Comparison of ENCODE assay signal across 10 cellular contexts in genomic region chr17:76447931-76448652, GRCh38. TPM values are rescaled to one million over a fixed set of nuclear protein-coding genes. Genes with fewer than 3 reads are reported as not detected.
DNase-seq lines count a peak whose midpoint lies in the region; ATAC-seq and TF ChIP-seq lines count a peak whose summit lies in the region.
"Had no signal": no experiment of that assay in that cellular context is flagged by ENCODE, and none has a peak within 500 bp of the region (broad histone marks: within the 10 kb centered on the region; RNA-seq: fewer than 3 reads in every experiment).

No MANE protein-coding gene starts in this region.

- CTCF ChIA-PET in mammary epithelial cell (lab: Charles Lee; ENCODE audit: low non-redundant PET): no interaction called here

- TF ChIP-seq RAD21 in neural cell (conservative IDR thresholded peaks at IDR 0.05): no peak

- no peaks in the 10 kb centered on the region for H3K9me3 ChIP-seq in mammary epithelial cell (replicated peaks; ENCODE audit: insufficient read depth, low read length)
- H3K9me3 ChIP-seq in neural cell (ENCODE audit: low read length): no peaks in the 10 kb centered on the region

- no TSS peak for BruUV-seq in mammary epithelial cell (replicated peaks; lab: Mats Ljungman, UMichigan)

- no peak for DNase-seq in activated CD4-positive, CD25-positive, alpha-beta regulatory T cell (lab: John Stamatoyannopoulos, UW)
- DNase-seq in GM23338 (ENCODE audit: low spot score) (no peak), mammary epithelial cell (peak; percentile 42), HK-2 (ENCODE audit: unreplicated experiment) (no peak), NCI-H2081 treated with DMSO at 0.1 percent for 48 hours (lab: John Stamatoyannopoulos, UW) (no peak)

- peaks cover 13% of the 10 kb centered on the region for H3K27me3 Mint-ChIP-seq in GM23338 (ENCODE audit: insufficient read depth, low read depth, poor library complexity)

- no peaks in the 10 kb centered on the region for H3K9me3 Mint-ChIP-seq in GM23338

- H3K4me1 Mint-ChIP-seq in GM23338: peaks cover 80% of the 10 kb centered on the region

- intact Hi-C loops in mammary epithelial cell (cut with micrococcal nuclease): no loop called here

- H3K4me2 ChIP-seq in GM23338 (peak overlapping the region; percentile 68), mammary epithelial cell (ENCODE audit: insufficient read depth, low read depth, low read length) (peak overlapping the region; percentile 69), neural cell (ENCODE audit: low read length) (no peak overlapping the region)

- H2AFZ ChIP-seq in GM23338 (no peak overlapping the region), mammary epithelial cell (ENCODE audit: low read depth, low read length) (no peak overlapping the region), neural cell (ENCODE audit: low read depth, low read length) (no peak overlapping the region)

- in situ Hi-C loops in mammary epithelial cell (cut with MboI; ENCODE audit: low sequenced_read_pairs in 2 of 2): no loop called here

- H3K36me3 ChIP-seq in GM23338 (ENCODE audit: insufficient read depth) (no peaks in the 10 kb centered on the region), mammary epithelial cell (ENCODE audit: insufficient read depth, low read length) (no peaks in the 10 kb centered on the region), neural cell (ENCODE audit: insufficient read depth, low read length) (no peaks in the 10 kb centered on the region)

- no peak overlapping the region for H3K9ac ChIP-seq in mammary epithelial cell (ENCODE audit: insufficient read depth, low read length)
- H3K9ac ChIP-seq in neural cell (ENCODE audit: low read length): no peak overlapping the region

- peak overlapping the region; percentile 99 for H3K27ac Mint-ChIP-seq in GM23338

- H3F3A ChIP-seq in GM23338 (replicated peaks; ENCODE audit: low read depth) (peaks cover 26% of the 10 kb centered on the region), neural cell (ENCODE audit: insufficient read depth, low read length, poor library complexity, severe bottlenecking) (no peaks in the 10 kb centered on the region)

- peaks cover 87% of the 10 kb centered on the region for H3K79me2 ChIP-seq in GM23338 (replicated peaks; ENCODE audit: insufficient read depth)
- H3K79me2 ChIP-seq in mammary epithelial cell (ENCODE audit: insufficient read depth, low read length): peaks cover 92% of the 10 kb centered on the region
- peaks cover 82% of the 10 kb centered on the region for H3K79me2 ChIP-seq in neural cell (replicated peaks; ENCODE audit: insufficient read depth, low read length)

- H3K4me1 ChIP-seq in GM23338 (ENCODE audit: insufficient read depth) (peaks cover 84% of the 10 kb centered on the region), mammary epithelial cell (ENCODE audit: insufficient read depth, low read length) (peaks cover 53% of the 10 kb centered on the region)

- H3K9me2 ChIP-seq in GM23338 (ENCODE audit: insufficient read depth): no peaks in the 10 kb centered on the region
- no peaks in the 10 kb centered on the region for H3K9me2 ChIP-seq in neural cell (ENCODE audit: insufficient read depth, low read length)

- dilution Hi-C loops in mammary epithelial cell (cut with HindIII; ENCODE audit: low sequenced_read_pairs): no loop called here

- peak; percentile 59 to 69 for ATAC-seq in activated CD4-positive, CD25-positive, alpha-beta regulatory T cell treated with anti-CD3 and anti-CD28 coated beads, Interleukin-2, amount 50 U/mL, for 24 hours
- ATAC-seq in GM23338 (no peak), GM21423 (IDR thresholded peaks at IDR 0.05; ENCODE audit: unreplicated experiment) (no peak)
- ATAC-seq: K562 had no signal

- TF ChIP-seq CTCF in GM23338 (conservative IDR thresholded peaks at IDR 0.05; ENCODE audit: low read depth in 2 of 2) (no peak), mammary epithelial cell (conservative IDR thresholded peaks at IDR 0.05 in 1 of 2, IDR thresholded peaks at IDR 0.05 in 1 of 2; ENCODE audit: extremely low read depth in 1 of 2, insufficient read depth in 1 of 2, low read depth in 1 of 2, low read length in 2 of 2) (no peak), neural cell (IDR thresholded peaks at IDR 0.05; ENCODE audit: poor library complexity, severe bottlenecking) (no peak)

- H3K27ac ChIP-seq in GM23338 (ENCODE audit: low read depth) (peak overlapping the region; percentile 65), mammary epithelial cell (ENCODE audit: insufficient read depth, low read depth, low read length) (no peak overlapping the region), neural cell (ENCODE audit: low read length) (no peak overlapping the region)
- H3K27ac ChIP-seq: SK-N-MC had no signal

- no peaks in the 10 kb centered on the region for H3K36me3 Mint-ChIP-seq in GM23338 (ENCODE audit: low read depth)

- H3K4me3 ChIP-seq in GM23338 (peak overlapping the region; percentile 16; the same call in 1 of the 2 replicates), mammary epithelial cell (replicated peaks in 1 of 3; ENCODE audit: insufficient read depth in 1 of 3, low read depth in 2 of 3, low read length in 3 of 3) (no peak overlapping the region), neural cell (ENCODE audit: low read length) (peak overlapping the region; percentile 44)
- H3K4me3 ChIP-seq: K562, SK-N-MC had no signal

- H3K4me3 Mint-ChIP-seq in GM23338: peak overlapping the region; percentile 29; the same call in 1 of the 3 replicates

- H4K20me1 ChIP-seq in GM23338 (replicated peaks; ENCODE audit: insufficient read depth): peaks cover 34% of the 10 kb centered on the region
- peaks cover 5% of the 10 kb centered on the region for H4K20me1 ChIP-seq in mammary epithelial cell (ENCODE audit: insufficient read depth, low read length)
- H4K20me1 ChIP-seq in neural cell (ENCODE audit: insufficient read depth): peaks cover 6% of the 10 kb centered on the region

- H3K27me3 ChIP-seq in GM23338 (ENCODE audit: insufficient read depth) (no peaks in the 10 kb centered on the region), mammary epithelial cell (ENCODE audit: insufficient read depth, low read length) (no peaks in the 10 kb centered on the region), neural cell (ENCODE audit: insufficient read depth, low read depth, low read length) (no peaks in the 10 kb centered on the region)

- TF ChIP-seq EP300 in neural cell (conservative IDR thresholded peaks at IDR 0.05; ENCODE audit: poor library complexity, severe bottlenecking): no peak

- 89% methylated on average over 7 of the region's 7 CpGs for WGBS in mammary epithelial cell (ENCODE audit: low coverage, missing lambda C conversion rate)

TF ChIP-seq in GM23338, 12 proteins besides CTCF, POLR2A, EP300 and RAD21 (continues in another document):
- TF ChIP-seq JUNB (IDR thresholded peaks at IDR 0.05; ENCODE audit: unreplicated experiment): no peak

TF ChIP-seq in neural cell, 6 proteins besides CTCF, POLR2A, EP300 and RAD21:
- TF ChIP-seq MXI1 (conservative IDR thresholded peaks at IDR 0.05; ENCODE audit: poor library complexity, severe bottlenecking) (no peak), TAF1 (IDR thresholded peaks at IDR 0.05; ENCODE audit: low read depth) (no peak), SMC3 (conservative IDR thresholded peaks at IDR 0.05; ENCODE audit: poor library complexity) (no peak), POLR2AphosphoS5 (IDR thresholded peaks at IDR 0.05) (no peak), REST (IDR thresholded peaks at IDR 0.05; ENCODE audit: borderline replicate concordance) (no peak), EZH2 (IDR thresholded peaks at IDR 0.05; ENCODE audit: borderline replicate concordance, insufficient read depth, low read length, poor library complexity, severe bottlenecking) (no peak)

RNA-seq across cellular contexts. Expression of gene UBE2O, which starts 4.9 kb away (rescaled TPM):
- total RNA-seq in GM23338 (2014; rRNA removed; shearing (Covaris generic)): 73.7 and 79.4 TPM in 2 replicates
- 30.4 and 30.9 TPM in 2 replicates for polyA plus RNA-seq in GM23338 (2016; fragmentation: Nextera tagmentation; extraction: Ambion mirVana)
- 10 to 100 TPM; 20.8 to 21.3 TPM for total RNA-seq in mammary epithelial cell
- polyA plus RNA-seq in mammary epithelial cell: 14.9 TPM
- 102 TPM for polyA minus RNA-seq in mammary epithelial cell
- 27.7 and 28.0 TPM in 2 replicates for polyA plus RNA-seq in neural cell
- 64.8 and 73.0 TPM in 2 replicates for polyA minus RNA-seq in neural cell

RNA-seq across cellular contexts. Expression of gene AANAT, which starts 19.3 kb away (rescaled TPM):
- total RNA-seq in GM23338 (2014; rRNA removed; shearing (Covaris generic)): 0.28 and 1.3 TPM in 2 replicates
- polyA plus RNA-seq in GM23338 (2016; fragmentation: Nextera tagmentation; extraction: Ambion mirVana) (0.73 and 1.0 TPM in 2 replicates), mammary epithelial cell (0.16 TPM), neural cell (not detected in 2 replicates)
- total RNA-seq in mammary epithelial cell: not detected
- polyA minus RNA-seq in mammary epithelial cell (not detected), neural cell (not detected in 2 replicates)
- total RNA-seq: K562 had no signal
- polyA plus RNA-seq: K562 had no signal

RNA-seq across cellular contexts. Expression of gene RHBDF2, which starts 53.1 kb away (rescaled TPM):
- total RNA-seq in GM23338 (2014; rRNA removed; shearing (Covaris generic)): 19.5 and 29.5 TPM in 2 replicates
- polyA plus RNA-seq in GM23338 (2016; fragmentation: Nextera tagmentation; extraction: Ambion mirVana) (9.4 and 10.5 TPM in 2 replicates), mammary epithelial cell (30.6 TPM), neural cell (not detected in 2 replicates)
- total RNA-seq in mammary epithelial cell: 10 to 100 TPM; 22.0 to 51.3 TPM
- polyA minus RNA-seq in mammary epithelial cell (21.1 TPM), neural cell (not detected in 2 replicates)

Comparison
In these comparisons a context has a peak if more than half of its experiments do, and no peak if none do; other contexts are left out.
1. ATAC-seq: peak in activated CD4-positive, CD25-positive, alpha-beta regulatory T cell treated with anti-CD3 and anti-CD28 coated beads, Interleukin-2, amount 50 U/mL, for 24 hours (2 of 2); none in GM23338 (single experiment) and GM21423 (single experiment).
2. H3K4me3 ChIP-seq: peak in GM23338 (single experiment) and neural cell (single experiment); none in mammary epithelial cell (0 of 3).
3. RNA of gene RHBDF2, which starts 53.1 kb away (polyA plus RNA-seq): 30.6 TPM in mammary epithelial cell (single experiment) and 9.4 to 10.5 TPM in GM23338; not detected in neural cell; every median in the first group is over 10 times any median in the second.